ENCODE assay signal across 1 cellular context in the genomic region with DNA sequence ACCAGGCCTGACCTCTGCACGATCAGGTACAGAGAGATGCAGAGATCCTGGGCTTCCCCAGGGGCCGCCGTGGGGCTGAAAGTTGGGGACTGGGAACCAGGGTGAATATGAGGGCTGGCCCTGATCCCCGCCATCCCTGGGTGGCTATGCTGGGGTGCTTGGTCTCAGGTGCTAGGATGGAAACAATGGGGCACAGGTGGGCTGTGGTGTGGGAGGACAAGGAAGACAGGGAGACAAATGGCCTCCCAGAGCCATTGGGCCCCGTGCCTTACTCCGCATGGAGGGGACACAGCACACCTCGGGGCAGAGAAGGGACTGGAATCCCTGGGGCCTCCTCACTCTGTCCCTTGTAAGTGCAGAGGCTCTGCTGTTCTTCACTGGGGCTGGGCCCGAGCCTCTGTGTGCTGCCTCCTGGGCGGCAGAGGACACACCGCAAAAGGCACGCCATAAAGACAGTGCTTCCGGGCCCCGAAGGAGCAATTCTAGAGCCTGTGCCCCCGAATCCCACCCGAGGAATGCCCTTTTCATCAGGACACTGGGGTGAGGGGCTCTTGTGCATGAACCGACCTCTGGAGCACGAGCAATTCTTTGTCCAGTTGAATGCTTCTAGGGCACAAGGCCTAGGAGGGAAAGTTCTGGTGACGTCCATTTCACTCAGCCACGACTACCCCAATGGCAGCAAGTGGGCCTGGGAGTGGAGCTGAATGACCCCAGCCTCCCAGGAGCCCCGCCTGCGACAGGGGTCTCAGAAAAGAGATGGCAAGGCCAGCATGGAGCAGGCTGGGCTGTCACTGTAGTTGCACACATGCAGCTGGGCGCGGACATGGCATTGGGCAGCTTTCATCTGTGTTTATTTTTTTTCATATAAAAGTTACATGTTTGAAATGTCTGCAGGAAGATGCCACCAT.
TF ChIP-seq lines count a peak whose summit lies in the region.

No MANE protein-coding gene starts in this region.

TF ChIP-seq in H1, 55 proteins besides CTCF, POLR2A, EP300 and RAD21:
- TF ChIP-seq, protein P1, sequence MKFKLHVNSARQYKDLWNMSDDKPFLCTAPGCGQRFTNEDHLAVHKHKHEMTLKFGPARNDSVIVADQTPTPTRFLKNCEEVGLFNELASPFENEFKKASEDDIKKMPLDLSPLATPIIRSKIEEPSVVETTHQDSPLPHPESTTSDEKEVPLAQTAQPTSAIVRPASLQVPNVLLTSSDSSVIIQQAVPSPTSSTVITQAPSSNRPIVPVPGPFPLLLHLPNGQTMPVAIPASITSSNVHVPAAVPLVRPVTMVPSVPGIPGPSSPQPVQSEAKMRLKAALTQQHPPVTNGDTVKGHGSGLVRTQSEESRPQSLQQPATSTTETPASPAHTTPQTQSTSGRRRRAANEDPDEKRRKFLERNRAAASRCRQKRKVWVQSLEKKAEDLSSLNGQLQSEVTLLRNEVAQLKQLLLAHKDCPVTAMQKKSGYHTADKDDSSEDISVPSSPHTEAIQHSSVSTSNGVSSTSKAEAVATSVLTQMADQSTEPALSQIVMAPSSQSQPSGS (IDR thresholded peaks at IDR 0.05; ENCODE audit: low read length): no peak
- no peak for TF ChIP-seq NANOG (IDR thresholded peaks at IDR 0.05; ENCODE audit: insufficient read depth, low read depth, low read length, poor library complexity, severe bottlenecking)
